1 cellular context compared by ENCODE assay signal in genomic region chr22:40855960-40856512, GRCh38.
TF ChIP-seq lines count a peak whose summit lies in the region.

No MANE protein-coding gene starts in this region.

TF ChIP-seq in WTC11, 78 proteins besides CTCF, POLR2A, EP300 and RAD21 (continued from another document):
- TF ChIP-seq NR3C1 (CRISPR knock-in tag; conservative IDR thresholded peaks at IDR 0.05; ENCODE audit: low read depth) = no peak
- no peak for TF ChIP-seq E2F1 (CRISPR knock-in tag; IDR thresholded peaks at IDR 0.05)
- no peak for TF ChIP-seq SMAD3 (CRISPR knock-in tag; IDR thresholded peaks at IDR 0.05; ENCODE audit: borderline replicate concordance)
- TF ChIP-seq ZNF138 (CRISPR knock-in tag; conservative IDR thresholded peaks at IDR 0.05) = no peak
- peak; percentile 69; the same call in 1 of the 2 replicates for TF ChIP-seq FOXP1 (CRISPR knock-in tag; IDR thresholded peaks at IDR 0.05; ENCODE audit: borderline replicate concordance)
- no peak for TF ChIP-seq NFATC4 (CRISPR knock-in tag; IDR thresholded peaks at IDR 0.05)
- TF ChIP-seq ZNF416 (CRISPR knock-in tag; IDR thresholded peaks at IDR 0.05) = no peak
- TF ChIP-seq HMGXB4 (CRISPR knock-in tag; IDR thresholded peaks at IDR 0.05) = no peak
- TF ChIP-seq, protein P1, sequence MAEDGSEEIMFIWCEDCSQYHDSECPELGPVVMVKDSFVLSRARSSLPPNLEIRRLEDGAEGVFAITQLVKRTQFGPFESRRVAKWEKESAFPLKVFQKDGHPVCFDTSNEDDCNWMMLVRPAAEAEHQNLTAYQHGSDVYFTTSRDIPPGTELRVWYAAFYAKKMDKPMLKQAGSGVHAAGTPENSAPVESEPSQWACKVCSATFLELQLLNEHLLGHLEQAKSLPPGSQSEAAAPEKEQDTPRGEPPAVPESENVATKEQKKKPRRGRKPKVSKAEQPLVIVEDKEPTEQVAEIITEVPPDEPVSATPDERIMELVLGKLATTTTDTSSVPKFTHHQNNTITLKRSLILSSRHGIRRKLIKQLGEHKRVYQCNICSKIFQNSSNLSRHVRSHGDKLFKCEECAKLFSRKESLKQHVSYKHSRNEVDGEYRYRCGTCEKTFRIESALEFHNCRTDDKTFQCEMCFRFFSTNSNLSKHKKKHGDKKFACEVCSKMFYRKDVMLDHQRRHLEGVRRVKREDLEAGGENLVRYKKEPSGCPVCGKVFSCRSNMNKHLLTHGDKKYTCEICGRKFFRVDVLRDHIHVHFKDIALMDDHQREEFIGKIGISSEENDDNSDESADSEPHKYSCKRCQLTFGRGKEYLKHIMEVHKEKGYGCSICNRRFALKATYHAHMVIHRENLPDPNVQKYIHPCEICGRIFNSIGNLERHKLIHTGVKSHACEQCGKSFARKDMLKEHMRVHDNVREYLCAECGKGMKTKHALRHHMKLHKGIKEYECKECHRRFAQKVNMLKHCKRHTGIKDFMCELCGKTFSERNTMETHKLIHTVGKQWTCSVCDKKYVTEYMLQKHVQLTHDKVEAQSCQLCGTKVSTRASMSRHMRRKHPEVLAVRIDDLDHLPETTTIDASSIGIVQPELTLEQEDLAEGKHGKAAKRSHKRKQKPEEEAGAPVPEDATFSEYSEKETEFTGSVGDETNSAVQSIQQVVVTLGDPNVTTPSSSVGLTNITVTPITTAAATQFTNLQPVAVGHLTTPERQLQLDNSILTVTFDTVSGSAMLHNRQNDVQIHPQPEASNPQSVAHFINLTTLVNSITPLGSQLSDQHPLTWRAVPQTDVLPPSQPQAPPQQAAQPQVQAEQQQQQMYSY (CRISPR knock-in tag; IDR thresholded peaks at IDR 0.05) = peak; percentile 48; the same call in 1 of the 2 replicates
